ENCODE assay signal across 21 cellular contexts in the genomic region with DNA sequence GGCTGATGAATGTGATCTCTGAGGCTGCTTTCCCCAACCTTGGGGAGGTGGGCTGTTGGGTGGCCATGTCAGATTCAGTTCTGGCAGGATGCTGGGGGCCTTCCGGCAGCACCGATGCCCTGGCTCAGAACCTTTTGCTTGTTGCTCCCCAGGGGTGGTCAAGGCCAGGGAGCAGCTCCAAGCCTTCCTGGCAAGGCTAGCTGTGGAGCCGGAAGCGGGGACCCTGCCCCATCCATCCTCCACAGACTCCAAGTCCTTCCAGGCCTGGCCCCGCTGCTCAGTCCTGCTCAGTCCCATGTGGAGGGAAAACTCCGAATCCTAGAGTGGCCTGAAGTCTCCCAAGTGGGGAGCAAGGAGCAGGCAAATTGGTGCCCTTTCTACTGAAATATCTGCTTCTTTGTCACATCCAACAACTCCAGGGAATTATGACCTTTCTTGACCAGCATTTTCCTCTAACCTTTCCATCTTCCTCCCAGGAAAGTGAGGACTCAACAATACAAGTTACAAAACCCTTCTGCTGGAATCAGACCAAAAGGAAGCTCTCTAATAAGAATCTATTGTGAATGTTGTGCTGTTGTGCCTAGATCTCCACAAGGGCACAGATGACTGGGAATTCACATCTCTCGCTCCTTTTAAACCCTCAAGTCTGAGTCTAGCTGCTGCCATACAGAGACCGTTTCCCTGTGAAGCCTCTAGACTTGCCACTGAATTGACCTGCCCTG.
DNase-seq lines count a peak whose midpoint lies in the region; FAIRE-seq and TF ChIP-seq lines count a peak whose summit lies in the region.
"Had no signal": no experiment of that assay in that cellular context is flagged by ENCODE, and none has a peak within 500 bp of the region (broad histone marks: within the 10 kb centered on the region; RNA-seq: fewer than 3 reads in every experiment).

No MANE protein-coding gene starts in this region.

- no peak overlapping the region for H3K27ac Mint-ChIP-seq in activated CD4-positive, alpha-beta memory T cell treated with anti-CD3 and anti-CD28 coated beads, Interleukin-2, amount 10 ng/mL, durations not matched to agents 7 days and 5 days
- H3K27ac Mint-ChIP-seq: activated naive CD4-positive, alpha-beta T cell treated with anti-CD3 and anti-CD28 coated beads for 36 hours; nephron progenitor cell; progenitor cell of endocrine pancreas had no signal

- H3K9me3 ChIP-seq in muscle layer of colon (ENCODE audit: low read length), result no peaks in the 10 kb centered on the region
- H3K9me3 ChIP-seq in skeletal muscle tissue (ENCODE audit: control insufficient read depth in 3 of 3, low read length in 3 of 3), result no peaks in the 10 kb centered on the region
- H3K9me3 ChIP-seq: Peyer's patch, SJSA1, upper lobe of left lung had no signal

- peaks cover 7% of the 10 kb centered on the region for H3K27me3 Mint-ChIP-seq in activated CD4-positive, alpha-beta memory T cell treated with anti-CD3 and anti-CD28 coated beads, Interleukin-2, amount 10 ng/mL, durations not matched to agents 7 days and 5 days
- H3K27me3 Mint-ChIP-seq: progenitor cell of endocrine pancreas had no signal

- DNase-seq in EH (ENCODE audit: low read depth) (peak; percentile 12), fibroblast of pulmonary artery (ENCODE audit: low read depth) (peak; percentile 51), NCI-H2107 treated with DMSO at 0.1 percent for 48 hours (lab: John Stamatoyannopoulos, UW; ENCODE audit: unreplicated experiment) (no peak), GM12892 (ENCODE audit: insufficient read length) (no peak), NCI-H2081 (lab: John Stamatoyannopoulos, UW) (no peak)
- DNase-seq in activated CD4-positive, alpha-beta memory T cell treated with anti-CD3 and anti-CD28 coated beads, Interleukin-2, amount 10 ng/mL, durations not matched to agents 7 days and 5 days, result no peak
- DNase-seq: activated CD4-positive, alpha-beta T cell treated with anti-CD3 and anti-CD28 coated beads for 1 hour; activated naive CD4-positive, alpha-beta T cell treated with anti-CD3 and anti-CD28 coated beads for 36 hours; activated T-cell treated with anti-CD3 and anti-CD28 coated beads, Interleukin-2, amount 50 U/mL, for 4 hours; effector CD4-positive, alpha-beta T cell; midbrain; NCI-H510A treated with DMSO at 0.1 percent for 48 hours; Peyer's patch; stimulated activated CD4-positive, alpha-beta T cell treated with anti-CD3 and anti-CD28 coated beads, Interleukin-4, amount 100 ng/mL, for 24 hours; stimulated activated naive CD4-positive, alpha-beta T cell treated with Interleukin-2 at 50 U/mL for 16 hours had no signal

- no peak for TF ChIP-seq CTCF in fibroblast of pulmonary artery (IDR thresholded peaks at IDR 0.05; ENCODE audit: low read length, missing control alignments)

- no peak for TF ChIP-seq POLR2A in GM12892 (IDR thresholded peaks at IDR 0.05; ENCODE audit: low read depth, low read length)

- CTCF ChIA-PET in activated CD4-positive, alpha-beta memory T cell treated with anti-CD3 and anti-CD28 coated beads, Interleukin-2, amount 10 ng/mL, durations not matched to agents 7 days and 5 days (lab: Charles Lee), result interaction anchor here (0.5 to 0.6 kb wide), 2 partner anchors 34 to 1126 kb away, joined by 4 read pairs; no protein-coding TSS in a partner anchor

- H3K4me3 Mint-ChIP-seq in activated CD4-positive, alpha-beta memory T cell treated with anti-CD3 and anti-CD28 coated beads, Interleukin-2, amount 10 ng/mL, durations not matched to agents 7 days and 5 days, result no peak overlapping the region
- H3K4me3 Mint-ChIP-seq: activated naive CD4-positive, alpha-beta T cell treated with anti-CD3 and anti-CD28 coated beads for 36 hours; activated T-cell treated with anti-CD3 and anti-CD28 coated beads, Interleukin-2, amount 50 U/mL, for 4 hours; nephron progenitor cell had no signal

- H3K9ac ChIP-seq in muscle layer of colon (ENCODE audit: low read length) (no peak overlapping the region), skeletal muscle tissue (ENCODE audit: low read depth in 1 of 3, low read length in 3 of 3) (no peak overlapping the region)

- peak overlapping the region; percentile 82 for H3K27ac ChIP-seq in muscle layer of colon (ENCODE audit: low read depth, low read length)
- H3K27ac ChIP-seq in skeletal muscle tissue (ENCODE audit: low read depth, low read length), result peak overlapping the region; percentile 45
- H3K27ac ChIP-seq: SJSA1 had no signal

- H3K4me1 ChIP-seq in muscle layer of colon (ENCODE audit: insufficient read depth, low read length) (peaks cover 34% of the 10 kb centered on the region), skeletal muscle tissue (ENCODE audit: control insufficient read depth in 3 of 3, insufficient read depth in 3 of 3, low read length in 3 of 3) (peaks cover 18 to 36% (median 33%) of the 10 kb centered on the region in 3 donors)

- H3K36me3 Mint-ChIP-seq in activated CD4-positive, alpha-beta memory T cell treated with anti-CD3 and anti-CD28 coated beads, Interleukin-2, amount 10 ng/mL, durations not matched to agents 7 days and 5 days (ENCODE audit: low read depth), result no peaks in the 10 kb centered on the region

- H3K27me3 ChIP-seq in muscle layer of colon (ENCODE audit: control insufficient read depth in 1 of 2, insufficient read depth in 2 of 2, low read length in 2 of 2), result no peaks in the 10 kb centered on the region
- H3K27me3 ChIP-seq in skeletal muscle tissue (ENCODE audit: control insufficient read depth in 3 of 3, insufficient read depth in 3 of 3, low read length in 3 of 3), result no peaks in the 10 kb centered on the region
- H3K27me3 ChIP-seq: Peyer's patch, SJSA1, upper lobe of left lung had no signal

- no peak overlapping the region for H3K4me3 ChIP-seq in fibroblast of pulmonary artery (replicated peaks; ENCODE audit: low read depth, low read length)
- H3K4me3 ChIP-seq in muscle layer of colon (ENCODE audit: low read depth in 1 of 2, low read length in 2 of 2), result no peak overlapping the region
- H3K4me3 ChIP-seq in skeletal muscle tissue (ENCODE audit: low read length in 3 of 3), result no peak overlapping the region
- H3K4me3 ChIP-seq: Peyer's patch, SJSA1, upper lobe of left lung had no signal

- no peaks in the 10 kb centered on the region for H3K4me1 Mint-ChIP-seq in activated CD4-positive, alpha-beta memory T cell treated with anti-CD3 and anti-CD28 coated beads, Interleukin-2, amount 10 ng/mL, durations not matched to agents 7 days and 5 days

- no peaks in the 10 kb centered on the region for H3K9me3 Mint-ChIP-seq in activated CD4-positive, alpha-beta memory T cell treated with anti-CD3 and anti-CD28 coated beads, Interleukin-2, amount 10 ng/mL, durations not matched to agents 7 days and 5 days

- H3K36me3 ChIP-seq in muscle layer of colon (ENCODE audit: insufficient read depth, low read length) (no peaks in the 10 kb centered on the region), skeletal muscle tissue (ENCODE audit: control insufficient read depth in 3 of 3, insufficient read depth in 3 of 3, low read length in 3 of 3) (no peaks in the 10 kb centered on the region)
- H3K36me3 ChIP-seq: Peyer's patch, SJSA1, upper lobe of left lung had no signal

- POLR2A ChIA-PET in activated CD4-positive, alpha-beta memory T cell treated with anti-CD3 and anti-CD28 coated beads, Interleukin-2, amount 10 ng/mL, durations not matched to agents 7 days and 5 days (lab: Charles Lee), result no interaction called here

- no peak for FAIRE-seq in GM12892 (lab: Jason Lieb, UNC)

Comparison
In these comparisons a context has a peak if more than half of its experiments do, and no peak if none do; other contexts are left out.
1. DNase-seq: peak in EH (single experiment) and fibroblast of pulmonary artery (single experiment); none in NCI-H2107 treated with DMSO at 0.1 percent for 48 hours (single experiment), activated CD4-positive, alpha-beta memory T cell treated with anti-CD3 and anti-CD28 coated beads, Interleukin-2, amount 10 ng/mL, durations not matched to agents 7 days and 5 days (single experiment), GM12892 (single experiment) and NCI-H2081 (0 of 2).